In genomic region chr18:72152935-72153334, GRCh38 we compare ENCODE assay signal across 29 cellular contexts.
"Had no signal": no experiment of that assay in that cellular context is flagged by ENCODE, and none has a peak within 500 bp of the region (broad histone marks: within the 10 kb centered on the region; RNA-seq: fewer than 3 reads in every experiment).

No MANE protein-coding gene starts in this region.

- H3K27ac Mint-ChIP-seq: stimulated activated effector memory CD8-positive, alpha-beta T cell treated with anti-CD3 and anti-CD28 coated beads, Interleukin-12 subunit alpha, Interleukin-12 subunit beta, amount 100 ng/mL, for 72 hours; stimulated activated memory B cell treated with anti-CD40 and anti-IgM and Interleukin-4, amounts not matched to agents 10 μg/mL and 1 μg/mL and 100 μg/mL, for 72 hours; stimulated activated naive B cell treated with anti-CD40 and anti-IgM and Interleukin-4, amounts not matched to agents 10 μg/mL and 1 μg/mL and 100 μg/mL, for 72 hours; stimulated activated naive CD8-positive, alpha-beta T cell treated with anti-CD3 and anti-CD28 coated beads, Interleukin-15, amount 100 ng/mL, for 72 hours; stimulated activated naive CD8-positive, alpha-beta T cell treated with anti-CD3 and anti-CD28 coated beads, Interleukin-15, Interleukin-2, amounts not matched to agents 100 ng/mL and 50 ng/mL, for 24 hours; type B pancreatic cell had no signal

- H3K4me1 ChIP-seq: stomach, testis, thyroid gland, tibial artery, tibial nerve, transverse colon, upper lobe of left lung, upper lobe of right lung, uterus, vagina had no signal

- ATAC-seq: stimulated activated effector memory CD8-positive, alpha-beta T cell treated with anti-CD3 and anti-CD28 coated beads, Interleukin-12 subunit alpha, Interleukin-12 subunit beta, amount 100 ng/mL, for 72 hours; stimulated activated memory B cell treated with anti-CD40 and anti-IgM and Interleukin-4, amounts not matched to agents 10 μg/mL and 1 μg/mL and 100 μg/mL, for 72 hours; stimulated activated naive B cell treated with anti-CD40 and anti-IgM and Interleukin-4, amounts not matched to agents 10 μg/mL and 1 μg/mL and 100 μg/mL, for 72 hours; stimulated activated naive CD8-positive, alpha-beta T cell treated with anti-CD3 and anti-CD28 coated beads, Interleukin-15, amount 100 ng/mL, for 72 hours; stimulated activated naive CD8-positive, alpha-beta T cell treated with anti-CD3 and anti-CD28 coated beads, Interleukin-15, Interleukin-2, amounts not matched to agents 100 U/mL and 50 U/mL, for 24 hours; upper lobe of right lung had no signal

- H3K9me3 Mint-ChIP-seq: stimulated activated memory B cell treated with anti-CD40 and anti-IgM and Interleukin-4, amounts not matched to agents 10 μg/mL and 1 μg/mL and 100 μg/mL, for 72 hours; type B pancreatic cell had no signal

- H3K27ac ChIP-seq: stomach, suprapubic skin, testis, thoracic aorta, thyroid gland, tibial artery, tibial nerve, transverse colon, upper lobe of left lung, upper lobe of right lung, uterus, vagina had no signal

- H3K4me3 Mint-ChIP-seq: stimulated activated effector memory CD8-positive, alpha-beta T cell treated with anti-CD3 and anti-CD28 coated beads, Interleukin-12 subunit alpha, Interleukin-12 subunit beta, amount 100 ng/mL, for 72 hours; stimulated activated memory B cell treated with anti-CD40 and anti-IgM and Interleukin-4, amounts not matched to agents 10 μg/mL and 1 μg/mL and 100 μg/mL, for 72 hours; stimulated activated naive B cell treated with anti-CD40 and anti-IgM and Interleukin-4, amounts not matched to agents 10 μg/mL and 1 μg/mL and 100 μg/mL, for 72 hours; stimulated activated naive CD8-positive, alpha-beta T cell treated with anti-CD3 and anti-CD28 coated beads, Interleukin-15, amount 100 ng/mL, for 72 hours; stimulated activated naive CD8-positive, alpha-beta T cell treated with anti-CD3 and anti-CD28 coated beads, Interleukin-15, Interleukin-2, amounts not matched to agents 100 ng/mL and 50 ng/mL, for 24 hours; type B pancreatic cell had no signal

- DNase-seq: stimulated activated CD4-positive, alpha-beta T cell treated with anti-CD3 and anti-CD28 coated beads, Interleukin-2, amount 100 ng/mL, for 48 hours; stimulated activated CD4-positive, alpha-beta T cell treated with anti-CD3 and anti-CD28 coated beads, Interleukin-4, amount 100 ng/mL, for 1 hour; stimulated activated CD4-positive, alpha-beta T cell treated with anti-CD3 and anti-CD28 coated beads, Interleukin-4, amount 100 ng/mL, for 24 hours; stimulated activated CD4-positive, alpha-beta T cell treated with anti-CD3 and anti-CD28 coated beads, Interleukin-4, amount 100 ng/mL, for 4 hours; stimulated activated CD8-positive, alpha-beta memory T cell treated with anti-CD3 and anti-CD28 coated beads, Interleukin-4, amount 100 ng/mL, for 48 hours; stimulated activated naive B cell treated with anti-CD40 and anti-IgM and Interleukin-4, amounts not matched to agents 10 μg/mL and 1 μg/mL and 100 μg/mL, for 72 hours; stimulated activated naive CD4-positive, alpha-beta T cell; stimulated activated naive CD4-positive, alpha-beta T cell treated with Interleukin-2 at 50 U/mL for 16 hours; stimulated activated naive CD8-positive, alpha-beta T cell treated with anti-CD3 and anti-CD28 coated beads, Interleukin-15, amount 100 ng/mL, for 72 hours; stimulated activated naive CD8-positive, alpha-beta T cell treated with anti-CD3 and anti-CD28 coated beads, Interleukin-15, Interleukin-2, amounts not matched to agents 100 U/mL and 50 U/mL, for 24 hours; stomach; substantia nigra; testis; thyroid gland; tibial artery; transverse colon; trophoblast cell; upper lobe of left lung; upper lobe of right lung; uterus had no signal

- H3K36me3 Mint-ChIP-seq: stimulated activated effector memory CD8-positive, alpha-beta T cell treated with anti-CD3 and anti-CD28 coated beads, Interleukin-12 subunit alpha, Interleukin-12 subunit beta, amount 100 ng/mL, for 72 hours; stimulated activated memory B cell treated with anti-CD40 and anti-IgM and Interleukin-4, amounts not matched to agents 10 μg/mL and 1 μg/mL and 100 μg/mL, for 72 hours; stimulated activated naive B cell treated with anti-CD40 and anti-IgM and Interleukin-4, amounts not matched to agents 10 μg/mL and 1 μg/mL and 100 μg/mL, for 72 hours; type B pancreatic cell had no signal

- H3K9me3 ChIP-seq: suprapubic skin, testis, thoracic aorta, thyroid gland, tibial artery, tibial nerve, transverse colon, upper lobe of left lung, upper lobe of right lung, uterus, vagina had no signal

- H3K36me3 ChIP-seq: stomach, suprapubic skin, thoracic aorta, thyroid gland, tibial artery, tibial nerve, transverse colon, upper lobe of left lung, upper lobe of right lung, uterus, vagina had no signal

- H3K27me3 ChIP-seq: stomach, suprapubic skin, testis, thyroid gland, tibial artery, tibial nerve, transverse colon, upper lobe of left lung, upper lobe of right lung, uterus, vagina had no signal

- H3K4me3 ChIP-seq: stomach, suprapubic skin, testis, thoracic aorta, thyroid gland, tibial artery, tibial nerve, transverse colon, upper lobe of left lung, upper lobe of right lung, uterus, vagina had no signal

- FAIRE-seq: urothelium cell line had no signal

- H3K4me1 Mint-ChIP-seq: stimulated activated effector memory CD8-positive, alpha-beta T cell treated with anti-CD3 and anti-CD28 coated beads, Interleukin-12 subunit alpha, Interleukin-12 subunit beta, amount 100 ng/mL, for 72 hours; stimulated activated memory B cell treated with anti-CD40 and anti-IgM and Interleukin-4, amounts not matched to agents 10 μg/mL and 1 μg/mL and 100 μg/mL, for 72 hours; stimulated activated naive B cell treated with anti-CD40 and anti-IgM and Interleukin-4, amounts not matched to agents 10 μg/mL and 1 μg/mL and 100 μg/mL, for 72 hours; stimulated activated naive CD8-positive, alpha-beta T cell treated with anti-CD3 and anti-CD28 coated beads, Interleukin-15, amount 100 ng/mL, for 72 hours had no signal

- H3K27me3 Mint-ChIP-seq: stimulated activated memory B cell treated with anti-CD40 and anti-IgM and Interleukin-4, amounts not matched to agents 10 μg/mL and 1 μg/mL and 100 μg/mL, for 72 hours; stimulated activated naive B cell treated with anti-CD40 and anti-IgM and Interleukin-4, amounts not matched to agents 10 μg/mL and 1 μg/mL and 100 μg/mL, for 72 hours; stimulated activated naive CD8-positive, alpha-beta T cell treated with anti-CD3 and anti-CD28 coated beads, Interleukin-15, amount 100 ng/mL, for 72 hours; stimulated activated naive CD8-positive, alpha-beta T cell treated with anti-CD3 and anti-CD28 coated beads, Interleukin-15, Interleukin-2, amounts not matched to agents 100 ng/mL and 50 ng/mL, for 24 hours; type B pancreatic cell had no signal
